Comparison of ENCODE assay signal across 9 cellular contexts in the genomic region with DNA sequence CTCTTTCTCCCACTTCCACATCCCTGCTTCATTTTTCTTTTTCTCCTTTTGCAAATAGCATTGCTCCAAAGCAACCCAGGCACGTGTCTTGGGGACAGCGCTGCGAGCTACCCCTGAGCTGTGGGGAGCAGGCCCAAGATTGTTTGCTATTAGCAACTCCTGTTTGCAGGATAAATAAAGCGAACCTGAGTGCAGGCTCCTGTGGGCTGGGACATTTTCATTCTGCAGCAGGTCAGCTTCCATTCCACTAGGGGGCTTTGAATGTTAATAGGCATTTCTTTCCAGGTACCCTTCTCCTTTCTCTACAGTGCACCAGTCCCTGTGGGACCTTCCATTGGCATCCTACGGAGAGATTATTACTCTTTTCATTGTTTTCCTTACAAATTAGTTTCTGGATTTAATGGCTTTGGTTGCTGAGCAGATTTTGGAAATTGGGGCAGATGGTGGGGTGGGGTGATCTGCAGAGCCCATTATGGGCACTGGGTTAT. TPM values are rescaled to one million over a fixed set of nuclear protein-coding genes. Genes with fewer than 3 reads are reported as not detected.
A peak's percentile ranks its signal among the peaks of the same experiment; 100 is the strongest.
DNase-seq lines count a peak whose midpoint lies in the region; ATAC-seq and TF ChIP-seq lines count a peak whose summit lies in the region.
"Had no signal": no experiment of that assay in that cellular context is flagged by ENCODE, and none has a peak within 500 bp of the region (broad histone marks: within the 10 kb centered on the region; RNA-seq: fewer than 3 reads in every experiment).

No MANE protein-coding gene starts in this region.

- no peak overlapping the region for H3K27ac ChIP-seq in dorsolateral prefrontal cortex
- H3K27ac ChIP-seq: parathyroid adenoma had no signal

- ATAC-seq in HG03432 (IDR thresholded peaks at IDR 0.05; ENCODE audit: unreplicated experiment) (no peak), GM19455 (IDR thresholded peaks at IDR 0.05; ENCODE audit: unreplicated experiment) (no peak)

- H3K27me3 ChIP-seq in dorsolateral prefrontal cortex, result no peaks in the 10 kb centered on the region

- H3K4me3 ChIP-seq in dorsolateral prefrontal cortex, result no peak overlapping the region

- DNase-seq in NCI-H146 (lab: John Stamatoyannopoulos, UW), result peak; percentile 14
- no peak for DNase-seq in NCI-H146 treated with DMSO at 0.1 percent for 48 hours (lab: John Stamatoyannopoulos, UW; ENCODE audit: unreplicated experiment)
- DNase-seq in NCI-H1694 (lab: John Stamatoyannopoulos, UW), result peak; percentile 63
- no peak for DNase-seq in dorsolateral prefrontal cortex
- peak; percentile 27 for DNase-seq in retina
- DNase-seq in mucosa of gallbladder (ENCODE audit: low spot score), result no peak

- TF ChIP-seq CTCF in dorsolateral prefrontal cortex (IDR thresholded peaks at IDR 0.05 in 54 of 56, conservative IDR thresholded peaks at IDR 0.05 in 2 of 56; ENCODE audit: low read depth in 1 of 56, partially characterized antibody in 56 of 56), result peak in 41 of 56 donors; percentile 8 to 54 (median 28)

- intact Hi-C loops in dorsolateral prefrontal cortex (cut with DNase I), result no loop called here

RNA-seq across cellular contexts. Expression of a gene that starts 54.0 kb away (rescaled TPM):
- total RNA-seq in dorsolateral prefrontal cortex, result 10 to 100 TPM in 8 of 120 experiments, 1 to 10 TPM in 111, under 1 TPM in 1; 0.64 to 13.6 (median 5.2) TPM
- 74.8 TPM for total RNA-seq in mucosa of gallbladder

Comparison
In these comparisons a context has a peak if more than half of its experiments do, and no peak if none do; other contexts are left out.
1. DNase-seq: peak in NCI-H146 (single experiment), NCI-H1694 (single experiment) and retina (single experiment); none in NCI-H146 treated with DMSO at 0.1 percent for 48 hours (single experiment), dorsolateral prefrontal cortex (0 of 10) and mucosa of gallbladder (single experiment).